8 cellular contexts compared by ENCODE assay signal in the genomic region with DNA sequence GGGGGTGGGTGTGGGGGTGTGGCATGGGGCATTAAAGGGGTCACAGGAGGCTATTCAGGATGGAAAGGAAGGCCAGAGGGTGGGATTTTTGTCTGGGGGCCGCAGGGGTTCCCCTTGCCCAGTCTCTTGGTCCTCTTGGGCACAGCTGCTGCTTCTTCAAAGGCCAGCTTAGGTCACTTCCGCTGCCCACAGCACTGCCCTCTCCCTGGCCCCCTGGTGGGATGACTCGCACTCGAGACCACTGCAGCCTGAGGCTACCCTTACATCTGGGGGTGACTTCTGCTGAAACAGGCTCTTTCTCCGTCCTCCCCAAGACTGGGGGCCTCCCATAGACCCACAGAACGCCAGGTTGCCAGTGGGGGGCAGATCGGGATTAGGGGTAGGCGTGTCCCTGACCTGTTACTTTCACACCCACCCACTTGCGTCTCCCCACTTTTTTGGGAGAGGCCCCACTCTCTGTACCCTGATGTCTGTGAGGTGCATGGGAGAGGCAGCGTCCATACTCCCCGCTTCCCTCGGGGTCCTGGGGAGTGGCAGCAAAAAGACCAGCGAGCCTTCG. TPM values are rescaled to one million over a fixed set of nuclear protein-coding genes. Genes with fewer than 3 reads are reported as not detected.
DNase-seq lines count a peak whose midpoint lies in the region; FAIRE-seq and TF ChIP-seq lines count a peak whose summit lies in the region.

No MANE protein-coding gene starts in this region.

- no peak for TF ChIP-seq CTCF in GM06990 (IDR thresholded peaks at IDR 0.05; ENCODE audit: insufficient read depth, low read length, poor library complexity, severe bottlenecking)
- no peak for TF ChIP-seq CTCF in OCI-LY1 (IDR thresholded peaks at IDR 0.05; ENCODE audit: low read length)
- no peak for TF ChIP-seq CTCF in H1 (IDR thresholded peaks at IDR 0.05; ENCODE audit: control extremely low read depth in 1 of 3, insufficient read depth in 1 of 3, low read depth in 1 of 3, low read length in 3 of 3)
- no peak for TF ChIP-seq CTCF in progenitor cell of endocrine pancreas (IDR thresholded peaks at IDR 0.05; ENCODE audit: unreplicated experiment)

- H3K56ac ChIP-seq in H1 (replicated peaks; ENCODE audit: insufficient read length, low read depth, low read length), result no peak overlapping the region

- no peak for FAIRE-seq in H1 (lab: Jason Lieb, UNC)

- no peaks in the 10 kb centered on the region for H3K79me1 ChIP-seq in H1 (ENCODE audit: low read depth, low read length)

- peaks cover 54% of the 10 kb centered on the region for H3K27me3 Mint-ChIP-seq in progenitor cell of endocrine pancreas

- no peak for TF ChIP-seq POLR2A in H1 (IDR thresholded peaks at IDR 0.05; ENCODE audit: control extremely low read depth in 1 of 2, low read depth in 2 of 2, low read length in 2 of 2)

- H2BK120ac ChIP-seq in H1 (replicated peaks; ENCODE audit: low read depth, low read length), result no peak overlapping the region

- peak overlapping the region; percentile 21; the same call in 1 of the 2 replicates for H3K9ac ChIP-seq in OCI-LY1 (ENCODE audit: low read length)
- H3K9ac ChIP-seq in H1 (replicated peaks in 1 of 4; ENCODE audit: extremely low read depth in 1 of 4, low read depth in 3 of 4, low read length in 3 of 4), result no peak overlapping the region

- POLR2A ChIA-PET in H1 (lab: Charles Lee; ENCODE audit: partially characterized antibody), result interaction anchor here (1.3 kb wide), 1 partner anchor 14 kb away, joined by 6 read pairs; no protein-coding TSS in a partner anchor

- no peak overlapping the region for H2BK15ac ChIP-seq in H1 (ENCODE audit: low read length)

- H3K9me3 ChIP-seq in OCI-LY1 (ENCODE audit: low read length), result 0 out of 2 replicates have a peak, but pooled peaks cover 1% of the 10 kb centered on the region
- no peaks in the 10 kb centered on the region for H3K9me3 ChIP-seq in H1 (ENCODE audit: insufficient read depth in 2 of 2, low read depth in 1 of 2, low read length in 1 of 2)

- no peak for TF ChIP-seq RAD21 in H1 (IDR thresholded peaks at IDR 0.05 in 1 of 2, conservative IDR thresholded peaks at IDR 0.05 in 1 of 2; ENCODE audit: low read depth in 2 of 2, low read length in 2 of 2)

- CTCF ChIA-PET in H1 (lab: Charles Lee; ENCODE audit: partially characterized antibody), result interaction anchor here (0.8 to 13.0 kb wide), 14 partner anchors 10 to 87 kb away, joined by 3 to 144 read pairs (median 6); partner anchors contain the start of genes SOX18 and TCEA2

- no peak overlapping the region for H3K14ac ChIP-seq in H1 (ENCODE audit: insufficient read length)

- H2BK5ac ChIP-seq in H1 (ENCODE audit: low read depth, low read length), result no peak overlapping the region; the same call in 1 of the 2 replicates

- peak overlapping the region; percentile 68; the same call in 1 of the 2 replicates for H2BK12ac ChIP-seq in H1 (ENCODE audit: low read depth, low read length)

- H3K4me1 ChIP-seq in OCI-LY1 (ENCODE audit: insufficient read depth, low read length, severe bottlenecking) (peaks cover 23% of the 10 kb centered on the region), H1 (replicated peaks in 1 of 4; ENCODE audit: control insufficient read depth in 3 of 4, insufficient read depth in 4 of 4, low read length in 3 of 4) (peaks cover 0 to 34% (median 20%) of the 10 kb centered on the region in 4 experiments; a peak in 6 of 7 replicates)

- H3K79me2 ChIP-seq in OCI-LY1 (ENCODE audit: insufficient read depth, low read length) (no peaks in the 10 kb centered on the region), H1 (ENCODE audit: control insufficient read depth in 1 of 2, insufficient read depth in 2 of 2, low read length in 2 of 2) (no peaks in the 10 kb centered on the region)

- H2AK5ac ChIP-seq in H1 (ENCODE audit: low read depth, low read length), result no peak overlapping the region

- H3K27ac ChIP-seq in OCI-LY1 (ENCODE audit: low read depth, low read length, poor library complexity, severe bottlenecking) (no peak overlapping the region), H1 (ENCODE audit: low read depth, low read length) (no peak overlapping the region)

- H3K23me2 ChIP-seq in H1 (ENCODE audit: low read depth, low read length), result peaks cover 22% of the 10 kb centered on the region; the same call in 1 of the 2 replicates

- no peak for TF ChIP-seq EP300 in H1 (IDR thresholded peaks at IDR 0.05; ENCODE audit: borderline replicate concordance in 1 of 2, low read depth in 2 of 2, low read length in 2 of 2)

- H4K20me1 ChIP-seq in OCI-LY1 (ENCODE audit: insufficient read depth, low read length) (no peaks in the 10 kb centered on the region), H1 (replicated peaks in 1 of 2; ENCODE audit: control insufficient read depth in 1 of 2, insufficient read depth in 2 of 2, low read length in 2 of 2) (no peaks in the 10 kb centered on the region)

- no peak overlapping the region for H4K5ac ChIP-seq in H1 (ENCODE audit: insufficient read length, low read depth, low read length)

- peak overlapping the region; percentile 35 for H3K4me3 Mint-ChIP-seq in progenitor cell of endocrine pancreas (ENCODE audit: low read depth)

- H3K9me3 Mint-ChIP-seq in progenitor cell of endocrine pancreas (ENCODE audit: low read depth), result no peaks in the 10 kb centered on the region

- no peak for DNase-seq in GM06990 (ENCODE audit: extremely low read depth, insufficient read length)
- no peak for DNase-seq in H1 (ENCODE audit: low read depth in 1 of 2, low spot score in 2 of 2)
- no peak for DNase-seq in progenitor cell of endocrine pancreas (ENCODE audit: low spot score, unreplicated experiment)
- DNase-seq in OCI-M2 (lab: John Stamatoyannopoulos, UW; ENCODE audit: unreplicated experiment), result no peak
- DNase-seq in occipital lobe (lab: John Stamatoyannopoulos, UW), result no peak
- DNase-seq in LoVo (ENCODE audit: low spot score), result no peak
- DNase-seq in H4 (ENCODE audit: low spot score), result no peak

- H3K4me3 ChIP-seq in GM06990 (replicated peaks; ENCODE audit: low read depth, low read length) (peak overlapping the region; percentile 28), OCI-LY1 (ENCODE audit: low read depth, low read length, poor library complexity, severe bottlenecking) (peak overlapping the region; percentile 51), H1 (ENCODE audit: extremely low read depth in 1 of 4, insufficient read depth in 2 of 4, low read depth in 3 of 4, low read length in 4 of 4) (peak overlapping the region; percentile 8 to 73 (median 32); a peak in 6 of 8 replicates)

- no peak overlapping the region for H4K91ac ChIP-seq in H1 (replicated peaks; ENCODE audit: insufficient read length, low read length)

- no peaks in the 10 kb centered on the region for H3F3A ChIP-seq in OCI-LY1 (ENCODE audit: insufficient read depth, low read length)

- no peak overlapping the region for H2AFZ ChIP-seq in OCI-LY1 (ENCODE audit: low read length)
- no peak overlapping the region for H2AFZ ChIP-seq in H1 (ENCODE audit: low read length)

- no peak overlapping the region for H3K27ac Mint-ChIP-seq in progenitor cell of endocrine pancreas

- H3K27me3 ChIP-seq in GM06990 (replicated peaks; ENCODE audit: control insufficient read depth, insufficient read depth, low read length), result peaks cover 4% of the 10 kb centered on the region
- H3K27me3 ChIP-seq in OCI-LY1 (ENCODE audit: insufficient read depth, low read length), result peaks cover 4% of the 10 kb centered on the region; the same call in 1 of the 2 replicates
- peaks cover 6 to 55% (median 42%) of the 10 kb centered on the region in 4 experiments for H3K27me3 ChIP-seq in H1 (replicated peaks in 1 of 4; ENCODE audit: control insufficient read depth in 3 of 4, extremely low read depth in 1 of 4, insufficient read depth in 3 of 4, low read length in 3 of 4)

- H3K4me2 ChIP-seq in OCI-LY1 (ENCODE audit: low read length), result peak overlapping the region; percentile 58
- peak overlapping the region; percentile 88 to 98 for H3K4me2 ChIP-seq in H1 (ENCODE audit: insufficient read depth in 1 of 2, low read depth in 2 of 2, low read length in 2 of 2)

- H3K9me2 ChIP-seq in OCI-LY1 (ENCODE audit: low read depth, low read length), result no peaks in the 10 kb centered on the region

- no peaks in the 10 kb centered on the region for H3K36me3 Mint-ChIP-seq in progenitor cell of endocrine pancreas (ENCODE audit: insufficient read depth)

- H3K18ac ChIP-seq in H1 (ENCODE audit: extremely low read depth, low read length), result peak overlapping the region; percentile 32; the same call in 1 of the 2 replicates

- H3K23ac ChIP-seq in H1 (ENCODE audit: insufficient read length), result no peak overlapping the region

- H3K4me1 Mint-ChIP-seq in progenitor cell of endocrine pancreas (ENCODE audit: low read depth), result peaks cover 8% of the 10 kb centered on the region

- H3K4ac ChIP-seq in H1 (replicated peaks; ENCODE audit: insufficient read length, low read depth, low read length), result peak overlapping the region; percentile 14

- WGBS in H1 (ENCODE audit: extremely low coverage in 1 of 2, insufficient coverage in 1 of 2, insufficient read length in 1 of 2, insufficient replicate concordance in 2 of 2, low coverage in 1 of 2, low lambda C conversion rate in 2 of 2, missing lambda C conversion rate in 1 of 2), 2 experiments, result 44% methylated on average over 13 of the region's 14 CpGs; no CpG with 5 or more reads in 1 of the 2 experiments

- H2BK20ac ChIP-seq in H1 (ENCODE audit: low read length), result no peak overlapping the region

- peak overlapping the region; percentile 63; the same call in 1 of the 2 replicates for H4K8ac ChIP-seq in H1 (ENCODE audit: extremely low read depth, insufficient read depth, low read length)

- H3K36me3 ChIP-seq in GM06990 (ENCODE audit: control insufficient read depth, insufficient read depth, low read length), result no peaks in the 10 kb centered on the region
- H3K36me3 ChIP-seq in OCI-LY1 (ENCODE audit: insufficient read depth, low read length), result no peaks in the 10 kb centered on the region; the same call in 1 of the 2 replicates
- H3K36me3 ChIP-seq in H1 (ENCODE audit: control insufficient read depth in 2 of 4, insufficient read depth in 4 of 4, low read length in 3 of 4), result no peaks in the 10 kb centered on the region

RNA-seq across cellular contexts. Expression of gene LKAAEAR1, which starts 1.3 kb away (rescaled TPM):
- total RNA-seq in H1 (2021; fragmentation: NEBNext Ultra II Directional; extraction: Animal tissue kit (Norgen Biotek cat#: 25700)), result 0.41 and 0.52 TPM in 2 replicates
- 0.53 and 0.91 TPM in 2 replicates for polyA plus RNA-seq in H1 (2011; rRNA removed)
- polyA plus RNA-seq in H1 (2011; cell fraction: cytosol; rRNA removed), result 0.65 TPM
- 0.34 TPM for polyA plus RNA-seq in H1 (2011; cell fraction: nucleus; rRNA removed)
- polyA plus RNA-seq in H1 (2012, experiment 1 of 2), result 0.24 TPM in 1 of 4 replicates, not detected in the others
- polyA plus RNA-seq in H1 (2012, experiment 2 of 2), result not detected
- 0.20 TPM for polyA plus RNA-seq in H1 (2013, experiment 1 of 2)
- 0.28 TPM for polyA plus RNA-seq in H1 (2013, experiment 2 of 2)
- not detected in 2 replicates for polyA minus RNA-seq in H1 (2011; rRNA and poly(A)+ RNA removed)
- polyA minus RNA-seq in H1 (2011; cell fraction: cytosol; rRNA and poly(A)+ RNA removed), result not detected
- polyA minus RNA-seq in H1 (2011; cell fraction: nucleus; rRNA and poly(A)+ RNA removed), result not detected
- total RNA-seq in progenitor cell of endocrine pancreas (not detected in 2 replicates), occipital lobe (0.78 TPM)
- total RNA-seq in H4 (2014; rRNA removed; shearing (Covaris generic)), result 0.60 TPM in 1 of 2 replicates, not detected in the other

RNA-seq across cellular contexts. Expression of gene OPRL1, which starts 3.0 kb away (rescaled TPM):
- total RNA-seq in H1 (2021; fragmentation: NEBNext Ultra II Directional; extraction: Animal tissue kit (Norgen Biotek cat#: 25700)), result 0.52 and 0.63 TPM in 2 replicates
- 0.98 and 2.0 TPM in 2 replicates for polyA plus RNA-seq in H1 (2011; rRNA removed)
- 1.3 TPM for polyA plus RNA-seq in H1 (2011; cell fraction: cytosol; rRNA removed)
- polyA plus RNA-seq in H1 (2011; cell fraction: nucleus; rRNA removed), result 2.1 TPM
- polyA plus RNA-seq in H1 (2012, experiment 1 of 2), result 0.52 to 1.4 TPM (median 1.1 TPM) in 4 replicates
- polyA plus RNA-seq in H1 (2012, experiment 2 of 2), result 0.81 TPM
- 0.39 TPM for polyA plus RNA-seq in H1 (2013, experiment 1 of 2)
- polyA plus RNA-seq in H1 (2013, experiment 2 of 2), result 0.46 TPM
- 1.2 and 1.4 TPM in 2 replicates for polyA minus RNA-seq in H1 (2011; rRNA and poly(A)+ RNA removed)
- polyA minus RNA-seq in H1 (2011; cell fraction: cytosol; rRNA and poly(A)+ RNA removed), result 1.4 TPM
- polyA minus RNA-seq in H1 (2011; cell fraction: nucleus; rRNA and poly(A)+ RNA removed), result 0.50 TPM
- total RNA-seq in progenitor cell of endocrine pancreas, result 1.5 TPM in 2 replicates
- total RNA-seq in occipital lobe, result 14.3 TPM
- total RNA-seq in H4 (2014; rRNA removed; shearing (Covaris generic)), result 0.23 and 0.97 TPM in 2 replicates

RNA-seq across cellular contexts. Expression of gene RGS19, which starts 3.6 kb away (rescaled TPM):
- total RNA-seq in H1 (2021; fragmentation: NEBNext Ultra II Directional; extraction: Animal tissue kit (Norgen Biotek cat#: 25700)), result 12.7 and 13.1 TPM in 2 replicates
- polyA plus RNA-seq in H1 (2011; rRNA removed), result 16.8 and 21.9 TPM in 2 replicates
- polyA plus RNA-seq in H1 (2011; cell fraction: cytosol; rRNA removed), result 14.6 TPM
- 18.9 TPM for polyA plus RNA-seq in H1 (2011; cell fraction: nucleus; rRNA removed)
- 9.5 to 12.1 TPM (median 10.6 TPM) in 4 replicates for polyA plus RNA-seq in H1 (2012, experiment 1 of 2)
- polyA plus RNA-seq in H1 (2012, experiment 2 of 2), result 8.8 TPM
- polyA plus RNA-seq in H1 (2013, experiment 1 of 2), result 9.0 TPM
- 8.9 TPM for polyA plus RNA-seq in H1 (2013, experiment 2 of 2)
- 4.3 and 4.8 TPM in 2 replicates for polyA minus RNA-seq in H1 (2011; rRNA and poly(A)+ RNA removed)
- 8.7 TPM for polyA minus RNA-seq in H1 (2011; cell fraction: cytosol; rRNA and poly(A)+ RNA removed)
- 6.3 TPM for polyA minus RNA-seq in H1 (2011; cell fraction: nucleus; rRNA and poly(A)+ RNA removed)
- 6.5 and 7.6 TPM in 2 replicates for total RNA-seq in progenitor cell of endocrine pancreas
- 10.1 TPM for total RNA-seq in occipital lobe
- total RNA-seq in H4 (2014; rRNA removed; shearing (Covaris generic)), result 18.5 and 19.8 TPM in 2 replicates

RNA-seq across cellular contexts. Expression of gene TCEA2, which starts 19.9 kb away (rescaled TPM):
- 41.4 and 46.3 TPM in 2 replicates for total RNA-seq in H1 (2021; fragmentation: NEBNext Ultra II Directional; extraction: Animal tissue kit (Norgen Biotek cat#: 25700))
- polyA plus RNA-seq in H1 (2011; rRNA removed), result 42.3 and 66.0 TPM in 2 replicates
- 52.5 TPM for polyA plus RNA-seq in H1 (2011; cell fraction: cytosol; rRNA removed)
- 118 TPM for polyA plus RNA-seq in H1 (2011; cell fraction: nucleus; rRNA removed)
- 34.2 to 60.1 TPM (median 48.8 TPM) in 4 replicates for polyA plus RNA-seq in H1 (2012, experiment 1 of 2)
- 35.4 TPM for polyA plus RNA-seq in H1 (2012, experiment 2 of 2)
- polyA plus RNA-seq in H1 (2013, experiment 1 of 2), result 55.3 TPM
- polyA plus RNA-seq in H1 (2013, experiment 2 of 2), result 51.7 TPM
- polyA minus RNA-seq in H1 (2011; rRNA and poly(A)+ RNA removed), result 9.5 and 12.8 TPM in 2 replicates
- polyA minus RNA-seq in H1 (2011; cell fraction: cytosol; rRNA and poly(A)+ RNA removed), result 14.2 TPM
- polyA minus RNA-seq in H1 (2011; cell fraction: nucleus; rRNA and poly(A)+ RNA removed), result 35.6 TPM
- total RNA-seq in progenitor cell of endocrine pancreas, result 86.7 and 92.7 TPM in 2 replicates
- 36.0 TPM for total RNA-seq in occipital lobe
- total RNA-seq in H4 (2014; rRNA removed; shearing (Covaris generic)), result 40.6 and 41.7 TPM in 2 replicates

RNA-seq across cellular contexts. Expression of gene NPBWR2, which starts 24.5 kb away (rescaled TPM):
- not detected in 2 replicates for total RNA-seq in H1 (2021; fragmentation: NEBNext Ultra II Directional; extraction: Animal tissue kit (Norgen Biotek cat#: 25700))
- not detected in 2 replicates for polyA plus RNA-seq in H1 (2011; rRNA removed)
- polyA plus RNA-seq in H1 (2011; cell fraction: cytosol; rRNA removed), result not detected
- polyA plus RNA-seq in H1 (2011; cell fraction: nucleus; rRNA removed), result not detected
- polyA plus RNA-seq in H1 (2012, experiment 1 of 2), result 0.11 TPM in 1 of 4 replicates, not detected in the others
- not detected for polyA plus RNA-seq in H1 (2012, experiment 2 of 2)
- polyA plus RNA-seq in H1 (2013, experiment 1 of 2), result not detected
- not detected for polyA plus RNA-seq in H1 (2013, experiment 2 of 2)
- polyA minus RNA-seq in H1 (2011; rRNA and poly(A)+ RNA removed), result not detected in 2 replicates
- polyA minus RNA-seq in H1 (2011; cell fraction: cytosol; rRNA and poly(A)+ RNA removed), result not detected
- polyA minus RNA-seq in H1 (2011; cell fraction: nucleus; rRNA and poly(A)+ RNA removed), result not detected
- total RNA-seq in progenitor cell of endocrine pancreas, result not detected in 2 replicates
- not detected for total RNA-seq in occipital lobe
- not detected in 2 replicates for total RNA-seq in H4 (2014; rRNA removed; shearing (Covaris generic))
